In the genomic region with DNA sequence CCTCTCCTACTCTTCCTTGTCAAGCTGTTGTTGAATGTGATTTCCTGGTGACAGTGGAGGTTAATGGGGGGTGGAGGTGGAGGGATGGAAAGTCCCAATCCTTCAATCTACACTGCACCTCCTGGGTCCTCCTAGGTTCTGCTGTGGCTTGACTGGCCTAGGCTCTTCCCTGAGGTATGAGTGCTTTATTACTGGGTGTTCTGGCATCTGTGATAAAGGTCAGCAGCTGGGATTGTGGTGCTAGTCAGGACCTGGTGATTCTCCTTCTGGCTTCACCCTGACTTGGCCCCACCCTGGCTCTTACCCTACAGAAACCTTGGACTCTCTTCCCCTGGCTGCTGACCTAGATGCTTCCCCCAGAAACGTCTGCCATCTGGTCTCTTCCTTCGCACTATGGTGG, we compare ENCODE assay signal across 27 cellular contexts.
DNase-seq lines count a peak whose midpoint lies in the region; TF ChIP-seq lines count a peak whose summit lies in the region.
"Had no signal": no experiment of that assay in that cellular context is flagged by ENCODE, and none has a peak within 500 bp of the region (broad histone marks: within the 10 kb centered on the region; RNA-seq: fewer than 3 reads in every experiment).

No MANE protein-coding gene starts in this region.

- intact Hi-C loops in colonic mucosa (cut with DNase I) = no loop called here

- H3K4me2 ChIP-seq in mesenchymal stem cell (ENCODE audit: low read length, poor library complexity, severe bottlenecking) = no peak overlapping the region

- H3K14ac ChIP-seq in mesenchymal stem cell (ENCODE audit: low read length in 2 of 2) = no peak overlapping the region

- TF ChIP-seq CTCF in colonic mucosa (IDR thresholded peaks at IDR 0.05) (no peak), type B pancreatic cell (conservative IDR thresholded peaks at IDR 0.05) (no peak), GM20000 (IDR thresholded peaks at IDR 0.05; ENCODE audit: extremely low read depth, missing control alignments) (no peak)

- H2BK15ac ChIP-seq in mesenchymal stem cell (ENCODE audit: low read depth, poor library complexity, severe bottlenecking) = peak overlapping the region; percentile 9

- peak; percentile 31 for DNase-seq in LHCN-M2 (ENCODE audit: low read depth)
- peak; percentile 30 for DNase-seq in colonic mucosa
- DNase-seq in mesenchymal stem cell = no peak
- no peak for DNase-seq in type B pancreatic cell (ENCODE audit: extremely low spot score, unreplicated experiment)
- no peak for DNase-seq in GM20000 (ENCODE audit: low spot score)
- no peak for DNase-seq in germinal center (ENCODE audit: low spot score)
- DNase-seq in middle frontal gyrus (ENCODE audit: extremely low spot score, low spot score) = no peak
- DNase-seq: activated CD4-positive, alpha-beta T cell treated with anti-CD3 and anti-CD28 coated beads for 48 hours; activated effector memory CD4-positive, alpha-beta T cell treated with anti-CD3 and anti-CD28 coated beads, Interleukin-2, amount 50 U/mL, for 16 hours; activated T-cell treated with anti-CD3 and anti-CD28 coated beads, Interleukin-2, amount 50 U/mL, for 1 hour; Calu3; cerebellar nuclear complex; DMS79 treated with DMSO at 0.1 percent for 48 hours; dorsolateral prefrontal cortex; Kasumi-1; NCI-H1048; NCI-H1694; OCI-M1; ovary; Right ventricle myocardium superior; stimulated activated CD4-positive, alpha-beta T cell treated with anti-CD3 and anti-CD28 coated beads, Interleukin-12 subunit alpha, Interleukin-12 subunit beta, amount 100 ng/mL, for 4 hours; stimulated activated CD4-positive, alpha-beta T cell treated with anti-CD3 and anti-CD28 coated beads, Interleukin-4, amount 100 ng/mL, for 1 hour had no signal

- no peak overlapping the region for H3K9ac ChIP-seq in colonic mucosa (ENCODE audit: low read depth in 2 of 2, low read length in 2 of 2)
- no peak overlapping the region for H3K9ac ChIP-seq in mesenchymal stem cell (ENCODE audit: low read length)

- H3K36me3 Mint-ChIP-seq in type B pancreatic cell = peaks cover 11% of the 10 kb centered on the region
- H3K36me3 Mint-ChIP-seq: mesothelial cell of epicardium; natural killer cell treated with Interleukin-12 subunit alpha and Interleukin-12 subunit beta and Interleukin-15 and Interleukin-18, amount 100 ng/mL, for 72 hours had no signal

- no peak overlapping the region for H4K8ac ChIP-seq in mesenchymal stem cell (ENCODE audit: low read length)

- peak overlapping the region; percentile 80 for H2BK5ac ChIP-seq in mesenchymal stem cell (ENCODE audit: low read depth, low read length, poor library complexity, severe bottlenecking)

- no peak overlapping the region for H3K4ac ChIP-seq in mesenchymal stem cell (ENCODE audit: low read depth in 1 of 2, low read length in 2 of 2)

- no peak overlapping the region for H2AFZ ChIP-seq in mesenchymal stem cell (ENCODE audit: low read depth, low read length)

- no peak overlapping the region for H2BK120ac ChIP-seq in mesenchymal stem cell (ENCODE audit: low read depth, low read length)

- H3K27me3 ChIP-seq in colonic mucosa = no peaks in the 10 kb centered on the region
- no peaks in the 10 kb centered on the region for H3K27me3 ChIP-seq in mesenchymal stem cell (ENCODE audit: control insufficient read depth in 1 of 2, insufficient read depth in 1 of 2, low read length in 2 of 2)
- H3K27me3 ChIP-seq: dorsolateral prefrontal cortex, ovary, right atrium auricular region had no signal

- H3K27ac Mint-ChIP-seq in type B pancreatic cell = peak overlapping the region; percentile 29
- H3K27ac Mint-ChIP-seq: mesothelial cell of epicardium; natural killer cell treated with Interleukin-12 subunit alpha and Interleukin-12 subunit beta and Interleukin-15 and Interleukin-18, amount 100 ng/mL, for 72 hours had no signal

- no peak overlapping the region for H3K23ac ChIP-seq in mesenchymal stem cell (ENCODE audit: low read length in 2 of 2)

- H4K91ac ChIP-seq in mesenchymal stem cell (ENCODE audit: low read length) = no peak overlapping the region

- H3K4me3 ChIP-seq in colonic mucosa = no peak overlapping the region
- H3K4me3 ChIP-seq in mesenchymal stem cell (ENCODE audit: insufficient read depth in 1 of 2, low read depth in 1 of 2, low read length in 2 of 2) = no peak overlapping the region
- H3K4me3 ChIP-seq: dorsolateral prefrontal cortex, ovary, right atrium auricular region had no signal

- no peaks in the 10 kb centered on the region for H3K4me1 ChIP-seq in colonic mucosa
- peaks cover 23% of the 10 kb centered on the region for H3K4me1 ChIP-seq in mesenchymal stem cell (ENCODE audit: control insufficient read depth, insufficient read depth, low read depth, low read length)
- H3K4me1 ChIP-seq: right atrium auricular region had no signal

- H3K9me3 ChIP-seq in colonic mucosa (no peaks in the 10 kb centered on the region), mesenchymal stem cell (ENCODE audit: control insufficient read depth, low read length) (no peaks in the 10 kb centered on the region)
- H3K9me3 ChIP-seq: ovary, right atrium auricular region had no signal

- H3K4me1 Mint-ChIP-seq in type B pancreatic cell (ENCODE audit: unreplicated experiment) = peaks cover 17% of the 10 kb centered on the region

- no peak overlapping the region for H2BK12ac ChIP-seq in mesenchymal stem cell (ENCODE audit: low read length in 2 of 2)

- H3K79me1 ChIP-seq in mesenchymal stem cell (replicated peaks; ENCODE audit: low read length, poor library complexity, severe bottlenecking) = no peaks in the 10 kb centered on the region

- H3K27me3 Mint-ChIP-seq in type B pancreatic cell = no peaks in the 10 kb centered on the region
- H3K27me3 Mint-ChIP-seq: natural killer cell treated with Interleukin-12 subunit alpha and Interleukin-12 subunit beta and Interleukin-15 and Interleukin-18, amount 100 ng/mL, for 72 hours had no signal

- no peak overlapping the region for H3K4me3 Mint-ChIP-seq in type B pancreatic cell
- H3K4me3 Mint-ChIP-seq: mesothelial cell of epicardium; natural killer cell treated with Interleukin-12 subunit alpha and Interleukin-12 subunit beta and Interleukin-15 and Interleukin-18, amount 100 ng/mL, for 72 hours had no signal

- H3K9me3 Mint-ChIP-seq in type B pancreatic cell = no peaks in the 10 kb centered on the region
- H3K9me3 Mint-ChIP-seq: mesothelial cell of epicardium; natural killer cell treated with Interleukin-12 subunit alpha and Interleukin-12 subunit beta and Interleukin-15 and Interleukin-18, amount 100 ng/mL, for 72 hours had no signal

- H3K36me3 ChIP-seq in colonic mucosa = no peaks in the 10 kb centered on the region
- H3K36me3 ChIP-seq in mesenchymal stem cell (ENCODE audit: control insufficient read depth in 1 of 2, insufficient read depth in 2 of 2, low read depth in 1 of 2, low read length in 2 of 2) = peaks cover 0 to 9% of the 10 kb centered on the region in 2 experiments
- H3K36me3 ChIP-seq: ovary, right atrium auricular region had no signal

- no peak overlapping the region for H3K18ac ChIP-seq in mesenchymal stem cell (ENCODE audit: low read depth in 1 of 2, low read length in 2 of 2)

- H2AK5ac ChIP-seq in mesenchymal stem cell (ENCODE audit: low read length, severe bottlenecking) = peak overlapping the region; percentile 99

- WGBS in mesenchymal stem cell = 90% methylated on average over 2 of the region's 2 CpGs

- H3K27ac ChIP-seq in colonic mucosa = no peak overlapping the region
- peak overlapping the region; percentile 95 for H3K27ac ChIP-seq in mesenchymal stem cell (ENCODE audit: low read length, poor library complexity, severe bottlenecking)
- H3K27ac ChIP-seq: C4-2B, dorsolateral prefrontal cortex, ovary, right atrium auricular region, VCaP had no signal

Comparison
In these comparisons a context has a peak if more than half of its experiments do, and no peak if none do; other contexts are left out.
1. DNase-seq: peak in LHCN-M2 (single experiment) and colonic mucosa (single experiment); none in mesenchymal stem cell (single experiment), type B pancreatic cell (single experiment), GM20000 (single experiment), germinal center (single experiment) and middle frontal gyrus (single experiment).